In genomic region chr17:42798011-42798382, GRCh38 we compare ENCODE assay signal across 10 cellular contexts. TPM values are rescaled to one million over a fixed set of nuclear protein-coding genes. Genes with fewer than 3 reads are reported as not detected.
DNase-seq lines count a peak whose midpoint lies in the region; TF ChIP-seq lines count a peak whose summit lies in the region.
"Had no signal": no experiment of that assay in that cellular context is flagged by ENCODE, and none has a peak within 500 bp of the region (broad histone marks: within the 10 kb centered on the region; RNA-seq: fewer than 3 reads in every experiment).

No MANE protein-coding gene starts in this region.

- H3K9me3 Mint-ChIP-seq in activated T-cell treated with anti-CD3 and anti-CD28 coated beads, Interleukin-2, amount 50 U/mL, for 24 hours, result peaks cover 4% of the 10 kb centered on the region

- H3K4me1 Mint-ChIP-seq in activated T-cell treated with anti-CD3 and anti-CD28 coated beads, Interleukin-2, amount 50 U/mL, for 24 hours (ENCODE audit: low read depth), result peaks cover 25% of the 10 kb centered on the region

- TF ChIP-seq POLR2A in lower leg skin (IDR thresholded peaks at IDR 0.05) (no peak), tibial nerve (IDR thresholded peaks at IDR 0.05) (no peak)

- H3K27me3 ChIP-seq in tibial nerve, result no peaks in the 10 kb centered on the region

- no peak for DNase-seq in activated T-cell treated with anti-CD3 and anti-CD28 coated beads, Interleukin-2, amount 50 U/mL, for 24 hours
- no peak for DNase-seq in activated T-cell treated with anti-CD3 and anti-CD28 coated beads, Interleukin-2, amount 50 U/mL, for 48 hours
- no peak for DNase-seq in astrocyte of the cerebellum (ENCODE audit: low read depth)
- no peak for DNase-seq in lower leg skin (ENCODE audit: low spot score in 2 of 2)
- DNase-seq in tibial nerve (ENCODE audit: low spot score in 2 of 2), result no peak
- no peak for DNase-seq in Kasumi-1 (lab: John Stamatoyannopoulos, UW)
- no peak for DNase-seq in 8988T
- no peak for DNase-seq in inferior parietal cortex (ENCODE audit: extremely low spot score)

- no peak for TF ChIP-seq EP300 in tibial nerve (IDR thresholded peaks at IDR 0.05)

- peak overlapping the region; percentile 49 to 84 (median 76) for H3K27ac ChIP-seq in tibial nerve

- in situ Hi-C loops in astrocyte of the cerebellum (cut with HindIII; ENCODE audit: low sequenced_read_pairs), result no loop called here

- H3K36me3 Mint-ChIP-seq in activated T-cell treated with anti-CD3 and anti-CD28 coated beads, Interleukin-2, amount 50 U/mL, for 24 hours (ENCODE audit: low read depth), result peaks cover 19% of the 10 kb centered on the region

- H3K4me1 ChIP-seq in tibial nerve, result peaks cover 0 to 29% (median 11%) of the 10 kb centered on the region in 4 donors

- no peaks in the 10 kb centered on the region for H3K27me3 Mint-ChIP-seq in activated T-cell treated with anti-CD3 and anti-CD28 coated beads, Interleukin-2, amount 50 U/mL, for 24 hours

- H3K4me3 ChIP-seq in astrocyte of the cerebellum (ENCODE audit: low read depth, low read length) (peak overlapping the region; percentile 94), lower leg skin (ENCODE audit: low read depth, poor library complexity, severe bottlenecking) (peak overlapping the region; percentile 94), tibial nerve (peak overlapping the region; percentile 57 to 90 (median 78))

- TF ChIP-seq CTCF in astrocyte of the cerebellum (IDR thresholded peaks at IDR 0.05; ENCODE audit: low read depth, low read length, missing control alignments), result no peak
- TF ChIP-seq CTCF in lower leg skin (IDR thresholded peaks at IDR 0.05), result no peak
- TF ChIP-seq CTCF in tibial nerve (IDR thresholded peaks at IDR 0.05), result no peak

- WGBS in lower leg skin, 2 donors, result 9 to 12% methylated on average over 10 of the region's 10 CpGs
- WGBS in tibial nerve, 2 donors, result 23 to 25% methylated on average over 10 of the region's 10 CpGs

- peak overlapping the region; percentile 89 for H3K27ac Mint-ChIP-seq in activated T-cell treated with anti-CD3 and anti-CD28 coated beads, Interleukin-2, amount 50 U/mL, for 24 hours

- peak overlapping the region; percentile 94 for H3K4me3 Mint-ChIP-seq in activated T-cell treated with anti-CD3 and anti-CD28 coated beads, Interleukin-2, amount 50 U/mL, for 24 hours

- H3K9me3 ChIP-seq in tibial nerve, result no peaks in the 10 kb centered on the region

- intact Hi-C loops in lower leg skin (cut with DNase I; ENCODE audit: low total_unique reads), result no loop called here

- peaks cover 0 to 27% (median 0%) of the 10 kb centered on the region in 3 donors for H3K36me3 ChIP-seq in tibial nerve

RNA-seq across cellular contexts. Expression of gene COA3, which starts 0.5 kb away (rescaled TPM):
- total RNA-seq in lower leg skin (10 to 100 TPM; 40.7 to 64.0 (median 61.1) TPM), tibial nerve (10 to 100 TPM; 58.2 to 91.7 (median 62.6) TPM)

RNA-seq across cellular contexts. Expression of gene CNTD1, which starts 0.7 kb away (rescaled TPM):
- total RNA-seq in lower leg skin (1 to 10 TPM in 1 of 4 donors, under 1 TPM in 1, not detected in 2; 0.17 to 1.4 TPM), tibial nerve (under 1 TPM in 1 of 4 donors, not detected in 3; 0.22 TPM)
- total RNA-seq: dermis microvascular lymphatic vessel endothelial cell, G401 had no signal

RNA-seq across cellular contexts. Expression of gene WNK4, which starts 17.6 kb away (rescaled TPM):
- 1 to 10 TPM in 1 of 4 donors, under 1 TPM in 1, not detected in 2; 0.62 to 1.0 TPM for total RNA-seq in lower leg skin
- total RNA-seq in tibial nerve, result 10 to 100 TPM in 2 of 4 donors, 1 to 10 TPM in 2; 3.6 to 15.6 (median 9.1) TPM
- total RNA-seq: G401 had no signal

RNA-seq across cellular contexts. Expression of gene VPS25, which starts 24.7 kb away (rescaled TPM):
- total RNA-seq in lower leg skin (10 to 100 TPM; 39.2 to 79.8 (median 61.0) TPM), tibial nerve (10 to 100 TPM; 24.5 to 44.7 (median 38.2) TPM)

RNA-seq across cellular contexts. Expression of gene BECN1, which starts 26.1 kb away (rescaled TPM):
- total RNA-seq in lower leg skin, result 100 to 1,000 TPM in 2 of 4 donors, 10 to 100 TPM in 2; 70.7 to 113 (median 93.0) TPM
- 100 to 1,000 TPM in 1 of 4 donors, 10 to 100 TPM in 3; 76.7 to 104 (median 80.4) TPM for total RNA-seq in tibial nerve
